Comparison of ENCODE assay signal across 8 cellular contexts in the genomic region with DNA sequence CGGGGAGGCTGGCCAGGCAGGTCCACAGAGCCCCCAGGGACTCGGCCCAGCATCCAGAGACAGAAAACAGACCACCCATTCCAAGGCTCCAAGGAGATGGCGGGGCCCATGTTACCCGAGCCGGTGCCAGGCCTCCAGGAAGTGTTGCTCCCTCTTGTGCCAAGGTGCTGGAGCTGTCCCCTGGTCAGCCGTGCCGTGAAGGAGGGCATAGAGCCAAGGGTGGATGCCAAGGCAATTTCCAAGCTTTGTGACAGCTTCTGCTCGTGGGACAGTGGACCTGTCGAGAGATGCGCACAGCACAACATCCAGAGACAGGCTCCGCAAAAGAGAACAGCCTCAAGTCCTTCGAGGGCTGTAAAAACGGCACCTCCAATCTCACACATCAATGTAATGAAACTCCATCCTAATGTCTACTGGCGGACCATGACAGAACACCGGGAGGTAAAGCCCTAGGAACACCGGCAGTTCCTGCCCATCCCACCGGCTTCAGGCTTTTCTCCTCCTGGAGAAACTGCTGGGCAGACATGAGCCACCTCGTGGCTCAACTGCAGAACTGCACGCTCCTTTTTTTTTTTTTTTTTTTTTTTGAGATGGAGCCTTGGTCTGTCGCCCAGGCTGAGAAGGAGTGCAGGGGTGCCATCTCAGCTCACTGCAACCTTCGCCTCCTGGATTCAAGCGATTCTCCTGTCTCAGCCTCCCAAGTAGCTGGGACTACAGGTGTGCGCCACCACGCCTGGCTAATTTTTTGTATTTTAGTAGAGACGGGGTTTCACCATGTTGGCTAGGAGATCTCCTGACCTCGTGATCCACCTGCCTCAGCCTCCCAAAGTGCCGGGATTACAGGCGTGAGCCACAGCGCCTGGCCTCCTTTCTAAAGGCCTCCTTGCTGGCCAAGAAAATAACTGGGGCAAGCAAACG. TPM values are rescaled to one million over a fixed set of nuclear protein-coding genes. Genes with fewer than 3 reads are reported as not detected.
DNase-seq lines count a peak whose midpoint lies in the region; ATAC-seq, FAIRE-seq and TF ChIP-seq lines count a peak whose summit lies in the region.

No MANE protein-coding gene starts in this region.

- DNase-seq in NCI-H2081 (lab: John Stamatoyannopoulos, UW): peak; percentile 64
- DNase-seq in NCI-H2081 treated with DMSO at 0.1 percent for 48 hours (lab: John Stamatoyannopoulos, UW): no peak
- DNase-seq in HS-5 (ENCODE audit: low read depth): peak; percentile 15
- DNase-seq in Peyer's patch: no peak
- no peak for DNase-seq in colonic mucosa
- DNase-seq in HepG2 (ENCODE audit: low spot score): peak; percentile 72
- DNase-seq in uterus: peak in 1 of 2 donors; percentile 27
- DNase-seq in middle frontal gyrus (ENCODE audit: extremely low spot score, low spot score): no peak

- CTCF ChIA-PET in HepG2 (lab: Yijun Ruan, JAX; ENCODE audit: low intra/inter-chr PET ratio, low total read pairs): interaction anchor here (1.0 to 5.3 kb wide), 5 partner anchors 11 to 62 kb away, joined by 3 to 47 read pairs (median 4); no protein-coding TSS in a partner anchor

- peaks cover 0 to 11% (median 0%) of the 10 kb centered on the region in 3 donors for H3K36me3 ChIP-seq in Peyer's patch
- H3K36me3 ChIP-seq in colonic mucosa: no peaks in the 10 kb centered on the region
- peaks cover 0 to 8% of the 10 kb centered on the region in 2 experiments; a peak in 1 of 5 replicates for H3K36me3 ChIP-seq in HepG2 (replicated peaks in 1 of 2; ENCODE audit: control insufficient read depth in 1 of 2, insufficient read depth in 2 of 2, low read length in 2 of 2)
- no peaks in the 10 kb centered on the region for H3K36me3 ChIP-seq in uterus

- in situ Hi-C loops in HepG2 (cut with HindIII; ENCODE audit: extremely low pct_ligation_motif_present, low pct_unique_long_range_greater_than_20kb): loop anchor here (10.0 kb wide), 1 partner anchor 61 kb away; no protein-coding TSS in a partner anchor

- H3K4me3 ChIP-seq in Peyer's patch (no peak overlapping the region), colonic mucosa (no peak overlapping the region), HepG2 (replicated peaks in 1 of 3; ENCODE audit: insufficient read depth in 1 of 3, low read depth in 2 of 3, low read length in 3 of 3) (no peak overlapping the region), uterus (no peak overlapping the region)

- H3K4me1 ChIP-seq in Peyer's patch (no peaks in the 10 kb centered on the region), colonic mucosa (no peaks in the 10 kb centered on the region), HepG2 (ENCODE audit: insufficient read depth, low read length) (peaks cover 45% of the 10 kb centered on the region), uterus (no peaks in the 10 kb centered on the region)

- H3K79me2 ChIP-seq in HepG2 (ENCODE audit: insufficient read depth, low read length): no peaks in the 10 kb centered on the region

- TF ChIP-seq CTCF in Peyer's patch (IDR thresholded peaks at IDR 0.05): peak; percentile 22 to 72 (median 54)
- peak; percentile 83 for TF ChIP-seq CTCF in colonic mucosa (IDR thresholded peaks at IDR 0.05)
- peak; percentile 89 for TF ChIP-seq CTCF in HepG2 (CRISPR knock-in tag; IDR thresholded peaks at IDR 0.05)
- TF ChIP-seq CTCF in uterus (IDR thresholded peaks at IDR 0.05): peak; percentile 42 to 67 (median 53)

- whole genome bisulfite sequencing in HepG2 (ENCODE audit: low lambda C conversion rate): 56% methylated on average over 28 of the region's 30 CpGs

- H3K9me3 ChIP-seq in Peyer's patch (no peaks in the 10 kb centered on the region), colonic mucosa (no peaks in the 10 kb centered on the region), HepG2 (ENCODE audit: low read length) (no peaks in the 10 kb centered on the region), uterus (no peaks in the 10 kb centered on the region)

- H3K27ac ChIP-seq in Peyer's patch (no peak overlapping the region), colonic mucosa (no peak overlapping the region), HepG2 (ENCODE audit: extremely low read length, insufficient read depth, low read length) (no peak overlapping the region), uterus (no peak overlapping the region)

- TF ChIP-seq EP300 in HepG2 (IDR thresholded peaks at IDR 0.05; ENCODE audit: low read depth in 2 of 2, low read length in 2 of 2) (no peak), HepG2 (CRISPR knock-in tag; IDR thresholded peaks at IDR 0.05; ENCODE audit: borderline replicate concordance) (no peak)

- no peak overlapping the region for H3K4me2 ChIP-seq in HepG2 (ENCODE audit: low read depth, low read length)

- peak; percentile 62 for ATAC-seq in HepG2

- peak; percentile 73 for FAIRE-seq in HepG2 (lab: Jason Lieb, UNC)

- intact Hi-C loops in colonic mucosa (cut with DNase I) (loop anchor here (5.0 kb wide), 1 partner anchor 63 kb away; no protein-coding TSS in a partner anchor), HepG2 (cut with micrococcal nuclease; ENCODE audit: unreplicated experiment) (loop anchor here (1.0 to 5.0 kb wide), 3 partner anchors 12 to 61 kb away; no protein-coding TSS in a partner anchor), uterus (cut with DNase I; ENCODE audit: low total_unique reads) (no loop called here)

- H3K27me3 ChIP-seq in Peyer's patch (no peaks in the 10 kb centered on the region), colonic mucosa (no peaks in the 10 kb centered on the region), HepG2 (ENCODE audit: control insufficient read depth in 1 of 2, insufficient read depth in 2 of 2, low read length in 2 of 2) (no peaks in the 10 kb centered on the region), uterus (no peaks in the 10 kb centered on the region)

- POLR2A ChIA-PET in HepG2 (lab: Yijun Ruan, JAX): interaction anchor here (0.6 kb wide), 1 partner anchor 38 kb away, joined by 3 read pairs; no protein-coding TSS in a partner anchor

- H3K9ac ChIP-seq in colonic mucosa (ENCODE audit: low read depth in 2 of 2, low read length in 2 of 2): no peak overlapping the region
- no peak overlapping the region for H3K9ac ChIP-seq in HepG2 (ENCODE audit: insufficient read depth, low read depth, low read length)

- no peak overlapping the region for H2AFZ ChIP-seq in HepG2 (ENCODE audit: low read length)

- peak; percentile 74; the same call in 1 of the 2 replicates for TF ChIP-seq RAD21 in HepG2 (CRISPR knock-in tag; IDR thresholded peaks at IDR 0.05)

- no TSS peak for BruUV-seq in HepG2 (replicated peaks; lab: Mats Ljungman, UMichigan)

- TF ChIP-seq POLR2A in Peyer's patch (IDR thresholded peaks at IDR 0.05) (no peak), HepG2 (IDR thresholded peaks at IDR 0.05; ENCODE audit: insufficient read depth in 1 of 2, low read depth in 2 of 2, low read length in 2 of 2) (no peak), uterus (IDR thresholded peaks at IDR 0.05) (no peak)

- no peaks in the 10 kb centered on the region for H4K20me1 ChIP-seq in HepG2 (ENCODE audit: insufficient read depth, low read length)

RNA-seq across cellular contexts. Expression of gene AVP, which starts 30.9 kb away (rescaled TPM):
- 1 to 10 TPM in 1 of 4 donors, not detected in 3; 5.8 TPM for total RNA-seq in Peyer's patch
- not detected for total RNA-seq in colonic mucosa
- total RNA-seq in HepG2 (2016; rRNA removed; fragmentation: Illumina TruSeq; extraction: Trizol): not detected in 2 replicates
- not detected in 2 replicates for total RNA-seq in HepG2 (2016; cell fraction: cytosol; rRNA removed; fragmentation: Illumina TruSeq; extraction: Trizol; ENCODE audit: low read depth)
- total RNA-seq in HepG2 (2016; cell fraction: insoluble cytoplasmic fraction; rRNA removed; fragmentation: Illumina TruSeq; extraction: Trizol): not detected in 2 replicates
- total RNA-seq in HepG2 (2016; cell fraction: membrane; rRNA removed; fragmentation: Illumina TruSeq; extraction: Trizol): not detected in 2 replicates
- total RNA-seq in HepG2 (2016; cell fraction: nucleus; rRNA removed; fragmentation: Illumina TruSeq; extraction: Trizol): not detected in 2 replicates
- 0.12 and 0.21 TPM in 2 replicates for polyA plus RNA-seq in HepG2 (2011; rRNA removed)
- polyA plus RNA-seq in HepG2 (2011; cell fraction: cytosol; rRNA removed): 0.22 and 0.74 TPM in 2 replicates
- 0.37 and 0.38 TPM in 2 replicates for polyA plus RNA-seq in HepG2 (2011; cell fraction: nucleus; rRNA removed)
- not detected in 2 replicates for polyA plus RNA-seq in HepG2 (2012)
- polyA plus RNA-seq in HepG2 (2016; cell fraction: cytosol; fragmentation: Illumina TruSeq; extraction: Trizol; ENCODE audit: low read depth): not detected in 2 replicates
- polyA plus RNA-seq in HepG2 (2016; cell fraction: insoluble cytoplasmic fraction; fragmentation: Illumina TruSeq; extraction: Trizol; ENCODE audit: low read depth): not detected in 2 replicates
- not detected in 2 replicates for polyA plus RNA-seq in HepG2 (2016; cell fraction: membrane; fragmentation: Illumina TruSeq; extraction: Trizol; ENCODE audit: low read depth)
- not detected in 2 replicates for polyA plus RNA-seq in HepG2 (2016; cell fraction: nucleus; fragmentation: Illumina TruSeq; extraction: Trizol; ENCODE audit: insufficient read depth, low read depth)
- not detected in 2 replicates for polyA minus RNA-seq in HepG2 (2011; rRNA and poly(A)+ RNA removed; ENCODE audit: low replicate concordance)
- not detected in 2 replicates for polyA minus RNA-seq in HepG2 (2011; cell fraction: cytosol; rRNA and poly(A)+ RNA removed)
- polyA minus RNA-seq in HepG2 (2011; cell fraction: nucleus; rRNA and poly(A)+ RNA removed): not detected in 2 replicates
- not detected for total RNA-seq in uterus

RNA-seq across cellular contexts. Expression of gene OXT, which starts 44.0 kb away (rescaled TPM):
- total RNA-seq in Peyer's patch: 1 to 10 TPM in 1 of 4 donors, not detected in 3; 9.3 TPM
- total RNA-seq in colonic mucosa: not detected
- not detected in 2 replicates for total RNA-seq in HepG2 (2016; rRNA removed; fragmentation: Illumina TruSeq; extraction: Trizol)
- total RNA-seq in HepG2 (2016; cell fraction: cytosol; rRNA removed; fragmentation: Illumina TruSeq; extraction: Trizol; ENCODE audit: low read depth): not detected in 2 replicates
- not detected in 2 replicates for total RNA-seq in HepG2 (2016; cell fraction: insoluble cytoplasmic fraction; rRNA removed; fragmentation: Illumina TruSeq; extraction: Trizol)
- not detected in 2 replicates for total RNA-seq in HepG2 (2016; cell fraction: membrane; rRNA removed; fragmentation: Illumina TruSeq; extraction: Trizol)
- not detected in 2 replicates for total RNA-seq in HepG2 (2016; cell fraction: nucleus; rRNA removed; fragmentation: Illumina TruSeq; extraction: Trizol)
- not detected in 2 replicates for polyA plus RNA-seq in HepG2 (2011; rRNA removed)
- polyA plus RNA-seq in HepG2 (2011; cell fraction: cytosol; rRNA removed): not detected in 2 replicates
- polyA plus RNA-seq in HepG2 (2011; cell fraction: nucleus; rRNA removed): not detected in 2 replicates
- polyA plus RNA-seq in HepG2 (2012): not detected in 2 replicates
- polyA plus RNA-seq in HepG2 (2016; cell fraction: cytosol; fragmentation: Illumina TruSeq; extraction: Trizol; ENCODE audit: low read depth): not detected in 2 replicates
- not detected in 2 replicates for polyA plus RNA-seq in HepG2 (2016; cell fraction: insoluble cytoplasmic fraction; fragmentation: Illumina TruSeq; extraction: Trizol; ENCODE audit: low read depth)
- polyA plus RNA-seq in HepG2 (2016; cell fraction: membrane; fragmentation: Illumina TruSeq; extraction: Trizol; ENCODE audit: low read depth): not detected in 2 replicates
- polyA plus RNA-seq in HepG2 (2016; cell fraction: nucleus; fragmentation: Illumina TruSeq; extraction: Trizol; ENCODE audit: insufficient read depth, low read depth): not detected in 2 replicates
- not detected in 2 replicates for polyA minus RNA-seq in HepG2 (2011; rRNA and poly(A)+ RNA removed; ENCODE audit: low replicate concordance)
- polyA minus RNA-seq in HepG2 (2011; cell fraction: cytosol; rRNA and poly(A)+ RNA removed): not detected in 2 replicates
- not detected in 2 replicates for polyA minus RNA-seq in HepG2 (2011; cell fraction: nucleus; rRNA and poly(A)+ RNA removed)
- 1 to 10 TPM in 1 of 4 donors, not detected in 3; 4.2 TPM for total RNA-seq in uterus

RNA-seq across cellular contexts. Expression of gene FASTKD5, which starts 44.2 kb away (rescaled TPM):
- total RNA-seq in Peyer's patch (10 to 100 TPM; 19.0 to 24.3 (median 24.2) TPM), colonic mucosa (10 to 100 TPM; 17.3 to 19.8 TPM), HepG2 (2016; rRNA removed; fragmentation: Illumina TruSeq; extraction: Trizol) (46.8 and 63.4 TPM in 2 replicates), uterus (10 to 100 TPM; 12.3 to 17.2 (median 12.7) TPM)
- 4.3 and 4.6 TPM in 2 replicates for total RNA-seq in HepG2 (2016; cell fraction: cytosol; rRNA removed; fragmentation: Illumina TruSeq; extraction: Trizol; ENCODE audit: low read depth)
- total RNA-seq in HepG2 (2016; cell fraction: insoluble cytoplasmic fraction; rRNA removed; fragmentation: Illumina TruSeq; extraction: Trizol): 45.4 and 62.9 TPM in 2 replicates
- total RNA-seq in HepG2 (2016; cell fraction: membrane; rRNA removed; fragmentation: Illumina TruSeq; extraction: Trizol): 15.5 and 16.7 TPM in 2 replicates
- 27.9 and 28.4 TPM in 2 replicates for total RNA-seq in HepG2 (2016; cell fraction: nucleus; rRNA removed; fragmentation: Illumina TruSeq; extraction: Trizol)
- polyA plus RNA-seq in HepG2 (2011; rRNA removed): 34.4 and 36.6 TPM in 2 replicates
- 23.0 and 32.0 TPM in 2 replicates for polyA plus RNA-seq in HepG2 (2011; cell fraction: cytosol; rRNA removed)
- polyA plus RNA-seq in HepG2 (2011; cell fraction: nucleus; rRNA removed): 12.1 and 17.5 TPM in 2 replicates
- polyA plus RNA-seq in HepG2 (2012): 23.7 and 26.2 TPM in 2 replicates
- 2.5 TPM in 2 replicates for polyA plus RNA-seq in HepG2 (2016; cell fraction: cytosol; fragmentation: Illumina TruSeq; extraction: Trizol; ENCODE audit: low read depth)
- polyA plus RNA-seq in HepG2 (2016; cell fraction: insoluble cytoplasmic fraction; fragmentation: Illumina TruSeq; extraction: Trizol; ENCODE audit: low read depth): 55.4 and 56.5 TPM in 2 replicates
- polyA plus RNA-seq in HepG2 (2016; cell fraction: membrane; fragmentation: Illumina TruSeq; extraction: Trizol; ENCODE audit: low read depth): 6.5 and 7.2 TPM in 2 replicates
- 33.3 and 36.2 TPM in 2 replicates for polyA plus RNA-seq in HepG2 (2016; cell fraction: nucleus; fragmentation: Illumina TruSeq; extraction: Trizol; ENCODE audit: insufficient read depth, low read depth)
- 24.9 and 38.7 TPM in 2 replicates for polyA minus RNA-seq in HepG2 (2011; rRNA and poly(A)+ RNA removed; ENCODE audit: low replicate concordance)
- 27.8 and 30.8 TPM in 2 replicates for polyA minus RNA-seq in HepG2 (2011; cell fraction: cytosol; rRNA and poly(A)+ RNA removed)
- polyA minus RNA-seq in HepG2 (2011; cell fraction: nucleus; rRNA and poly(A)+ RNA removed): 26.4 and 34.6 TPM in 2 replicates

RNA-seq across cellular contexts. Expression of gene UBOX5, which starts 44.2 kb away (rescaled TPM):
- total RNA-seq in Peyer's patch (10 to 100 TPM in 1 of 4 donors, 1 to 10 TPM in 3; 5.0 to 17.7 (median 7.1) TPM), colonic mucosa (1 to 10 TPM; 6.5 to 6.6 TPM), HepG2 (2016; rRNA removed; fragmentation: Illumina TruSeq; extraction: Trizol) (5.4 and 5.6 TPM in 2 replicates), uterus (10 to 100 TPM in 2 of 4 donors, 1 to 10 TPM in 2; 2.6 to 14.1 (median 8.5) TPM)
- 1.1 and 1.2 TPM in 2 replicates for total RNA-seq in HepG2 (2016; cell fraction: cytosol; rRNA removed; fragmentation: Illumina TruSeq; extraction: Trizol; ENCODE audit: low read depth)
- total RNA-seq in HepG2 (2016; cell fraction: insoluble cytoplasmic fraction; rRNA removed; fragmentation: Illumina TruSeq; extraction: Trizol): 4.7 and 5.2 TPM in 2 replicates
- total RNA-seq in HepG2 (2016; cell fraction: membrane; rRNA removed; fragmentation: Illumina TruSeq; extraction: Trizol): 3.0 TPM in 2 replicates
- total RNA-seq in HepG2 (2016; cell fraction: nucleus; rRNA removed; fragmentation: Illumina TruSeq; extraction: Trizol): 3.8 and 4.4 TPM in 2 replicates
- 4.6 and 5.3 TPM in 2 replicates for polyA plus RNA-seq in HepG2 (2011; rRNA removed)
- polyA plus RNA-seq in HepG2 (2011; cell fraction: cytosol; rRNA removed): 4.0 and 4.4 TPM in 2 replicates
- 6.4 and 7.0 TPM in 2 replicates for polyA plus RNA-seq in HepG2 (2011; cell fraction: nucleus; rRNA removed)
- 3.5 and 3.7 TPM in 2 replicates for polyA plus RNA-seq in HepG2 (2012)
- 0.60 and 0.69 TPM in 2 replicates for polyA plus RNA-seq in HepG2 (2016; cell fraction: cytosol; fragmentation: Illumina TruSeq; extraction: Trizol; ENCODE audit: low read depth)
- 5.0 and 5.2 TPM in 2 replicates for polyA plus RNA-seq in HepG2 (2016; cell fraction: insoluble cytoplasmic fraction; fragmentation: Illumina TruSeq; extraction: Trizol; ENCODE audit: low read depth)
- polyA plus RNA-seq in HepG2 (2016; cell fraction: membrane; fragmentation: Illumina TruSeq; extraction: Trizol; ENCODE audit: low read depth): 1.2 and 1.6 TPM in 2 replicates
- polyA plus RNA-seq in HepG2 (2016; cell fraction: nucleus; fragmentation: Illumina TruSeq; extraction: Trizol; ENCODE audit: insufficient read depth, low read depth): 5.2 and 5.3 TPM in 2 replicates
- 2.1 and 16.1 TPM in 2 replicates for polyA minus RNA-seq in HepG2 (2011; rRNA and poly(A)+ RNA removed; ENCODE audit: low replicate concordance)
- 4.9 and 5.5 TPM in 2 replicates for polyA minus RNA-seq in HepG2 (2011; cell fraction: cytosol; rRNA and poly(A)+ RNA removed)
- 5.0 and 6.8 TPM in 2 replicates for polyA minus RNA-seq in HepG2 (2011; cell fraction: nucleus; rRNA and poly(A)+ RNA removed)

RNA-seq across cellular contexts. Expression of gene LZTS3, which starts 57.9 kb away (rescaled TPM):
- total RNA-seq in Peyer's patch (10 to 100 TPM; 24.3 to 38.4 (median 33.8) TPM), colonic mucosa (1 to 10 TPM; 7.9 to 8.3 TPM), HepG2 (2016; rRNA removed; fragmentation: Illumina TruSeq; extraction: Trizol) (7.4 and 10.1 TPM in 2 replicates), uterus (10 to 100 TPM in 2 of 4 donors, 1 to 10 TPM in 2; 3.6 to 13.1 (median 8.2) TPM)
- 1.6 and 1.9 TPM in 2 replicates for total RNA-seq in HepG2 (2016; cell fraction: cytosol; rRNA removed; fragmentation: Illumina TruSeq; extraction: Trizol; ENCODE audit: low read depth)
- 7.6 and 10.2 TPM in 2 replicates for total RNA-seq in HepG2 (2016; cell fraction: insoluble cytoplasmic fraction; rRNA removed; fragmentation: Illumina TruSeq; extraction: Trizol)
- total RNA-seq in HepG2 (2016; cell fraction: membrane; rRNA removed; fragmentation: Illumina TruSeq; extraction: Trizol): 5.4 and 6.1 TPM in 2 replicates
- total RNA-seq in HepG2 (2016; cell fraction: nucleus; rRNA removed; fragmentation: Illumina TruSeq; extraction: Trizol): 7.0 and 8.3 TPM in 2 replicates
- polyA plus RNA-seq in HepG2 (2011; rRNA removed): 31.3 and 49.2 TPM in 2 replicates
- 33.5 and 37.7 TPM in 2 replicates for polyA plus RNA-seq in HepG2 (2011; cell fraction: cytosol; rRNA removed)
- 96.7 and 99.2 TPM in 2 replicates for polyA plus RNA-seq in HepG2 (2011; cell fraction: nucleus; rRNA removed)
- 15.6 and 27.0 TPM in 2 replicates for polyA plus RNA-seq in HepG2 (2012)
- polyA plus RNA-seq in HepG2 (2016; cell fraction: cytosol; fragmentation: Illumina TruSeq; extraction: Trizol; ENCODE audit: low read depth): 1.5 TPM in 2 replicates
- polyA plus RNA-seq in HepG2 (2016; cell fraction: insoluble cytoplasmic fraction; fragmentation: Illumina TruSeq; extraction: Trizol; ENCODE audit: low read depth): 10.0 and 11.9 TPM in 2 replicates
- polyA plus RNA-seq in HepG2 (2016; cell fraction: membrane; fragmentation: Illumina TruSeq; extraction: Trizol; ENCODE audit: low read depth): 5.0 and 5.4 TPM in 2 replicates
- 19.6 and 21.4 TPM in 2 replicates for polyA plus RNA-seq in HepG2 (2016; cell fraction: nucleus; fragmentation: Illumina TruSeq; extraction: Trizol; ENCODE audit: insufficient read depth, low read depth)
- polyA minus RNA-seq in HepG2 (2011; rRNA and poly(A)+ RNA removed; ENCODE audit: low replicate concordance): 1.3 and 64.0 TPM in 2 replicates
- 19.8 and 26.7 TPM in 2 replicates for polyA minus RNA-seq in HepG2 (2011; cell fraction: cytosol; rRNA and poly(A)+ RNA removed)
- 14.9 and 19.3 TPM in 2 replicates for polyA minus RNA-seq in HepG2 (2011; cell fraction: nucleus; rRNA and poly(A)+ RNA removed)

Comparison
In these comparisons a context has a peak if more than half of its experiments do, and no peak if none do; other contexts are left out.
1. DNase-seq: peak in NCI-H2081 (2 of 2), HS-5 (single experiment) and HepG2 (single experiment); none in NCI-H2081 treated with DMSO at 0.1 percent for 48 hours (single experiment), Peyer's patch (0 of 3), colonic mucosa (single experiment) and middle frontal gyrus (single experiment).
2. Peak in every context shown above with its lines, with median percentiles within 50 percentile points of each other: CTCF ChIP-seq.